In genomic region chr22:50281957-50282356, GRCh38 we compare ENCODE assay signal across 10 cellular contexts. TPM values are rescaled to one million over a fixed set of nuclear protein-coding genes. Genes with fewer than 3 reads are reported as not detected.
DNase-seq lines count a peak whose midpoint lies in the region; ATAC-seq and TF ChIP-seq lines count a peak whose summit lies in the region.
"Had no signal": no experiment of that assay in that cellular context is flagged by ENCODE, and none has a peak within 500 bp of the region (broad histone marks: within the 10 kb centered on the region; RNA-seq: fewer than 3 reads in every experiment).

No MANE protein-coding gene starts in this region.

- H3K9me3 ChIP-seq in PC-9 (ENCODE audit: insufficient read depth, low read depth) (no peaks in the 10 kb centered on the region), left ventricle myocardium inferior (replicated peaks) (no peaks in the 10 kb centered on the region), spleen (no peaks in the 10 kb centered on the region), transverse colon (no peaks in the 10 kb centered on the region)

- TF ChIP-seq EP300 in transverse colon (IDR thresholded peaks at IDR 0.05; ENCODE audit: low read depth), result no peak

- TF ChIP-seq POLR2A in spleen (IDR thresholded peaks at IDR 0.05) (no peak), transverse colon (IDR thresholded peaks at IDR 0.05) (no peak)

- no TSS peak for BruUV-seq in PC-9 (replicated peaks; lab: Mats Ljungman, UMichigan)

- 76 to 93% (median 82%) methylated on average over 4 to 25 of the region's 25 CpGs for WGBS in spleen, 5 donors
- WGBS in transverse colon (ENCODE audit: low coverage in 1 of 2), 2 donors, result 100% methylated on average over 7 of the region's 25 CpGs; no CpG with 5 or more reads in 1 of the 2 donors

- peak overlapping the region; percentile 75 for H3K4me2 ChIP-seq in PC-9

- intact Hi-C loops in PC-9 (cut with micrococcal nuclease; ENCODE audit: unreplicated experiment), result loop anchor here (1.0 to 2.0 kb wide), 3 partner anchors 11 to 61 kb away; partner anchors contain the start of gene PPP6R2
- intact Hi-C loops in left ventricle myocardium inferior (cut with micrococcal nuclease), result no loop called here
- intact Hi-C loops in spleen (cut with DNase I; ENCODE audit: low total_unique reads), result no loop called here
- intact Hi-C loops in transverse colon (cut with DNase I; ENCODE audit: low total_unique reads), result no loop called here

- no peak for ATAC-seq in HG03378 (IDR thresholded peaks at IDR 0.05; ENCODE audit: unreplicated experiment)
- ATAC-seq: activated CD8-positive, alpha-beta T cell treated with anti-CD3 and anti-CD28 coated beads for 36 hours; natural killer cell treated with Interleukin-12 subunit alpha and Interleukin-12 subunit beta and Interleukin-15 and Interleukin-18, amount 100 ng/mL, for 72 hours had no signal

- in situ Hi-C loops in transverse colon (cut with MboI; ENCODE audit: low pct_ligation_motif_present in 1 of 4, low pct_unique_long_range_greater_than_20kb in 1 of 4, low sequenced_read_pairs in 3 of 4), result no loop called here

- H3K27me3 ChIP-seq in PC-9 (ENCODE audit: insufficient read depth, low read depth), result no peaks in the 10 kb centered on the region
- H3K27me3 ChIP-seq in left ventricle myocardium inferior (ENCODE audit: low read depth), result no peaks in the 10 kb centered on the region
- peaks cover 0 to 3% (median 0%) of the 10 kb centered on the region in 7 donors for H3K27me3 ChIP-seq in spleen (replicated peaks in 1 of 7)
- H3K27me3 ChIP-seq in transverse colon, result no peaks in the 10 kb centered on the region

- peaks cover 63% of the 10 kb centered on the region for H3F3A ChIP-seq in PC-9 (ENCODE audit: insufficient read depth, low read depth)

- no peak for TF ChIP-seq CTCF in PC-9 (conservative IDR thresholded peaks at IDR 0.05)
- peak; percentile 31 for TF ChIP-seq CTCF in left ventricle myocardium inferior (IDR thresholded peaks at IDR 0.05; ENCODE audit: borderline replicate concordance)
- TF ChIP-seq CTCF in spleen (IDR thresholded peaks at IDR 0.05 in 8 of 11, conservative IDR thresholded peaks at IDR 0.05 in 3 of 11), result no peak
- no peak for TF ChIP-seq CTCF in transverse colon (IDR thresholded peaks at IDR 0.05)

- H3K36me3 ChIP-seq in PC-9 (ENCODE audit: low read depth) (peaks cover 57% of the 10 kb centered on the region), left ventricle myocardium inferior (peaks cover 91% of the 10 kb centered on the region), spleen (peaks cover 0 to 97% (median 80%) of the 10 kb centered on the region in 6 donors), transverse colon (peaks cover 0 to 61% (median 26%) of the 10 kb centered on the region in 4 donors)

- H3K4me3 ChIP-seq in PC-9, result peak overlapping the region; percentile 45
- H3K4me3 ChIP-seq in left ventricle myocardium inferior, result no peak overlapping the region
- H3K4me3 ChIP-seq in spleen, result no peak overlapping the region
- no peak overlapping the region for H3K4me3 ChIP-seq in transverse colon

- H3K4me1 ChIP-seq in PC-9 (replicated peaks; ENCODE audit: insufficient read depth) (peaks cover 38% of the 10 kb centered on the region), left ventricle myocardium inferior (peaks cover 16% of the 10 kb centered on the region), spleen (peaks cover 0 to 46% (median 18%) of the 10 kb centered on the region in 6 donors), transverse colon (no peaks in the 10 kb centered on the region)

- no peak overlapping the region for H2AFZ ChIP-seq in PC-9

- POLR2A ChIA-PET in PC-9 (lab: Charles Lee; ENCODE audit: unreplicated experiment), result no interaction called here

- H3K9me2 ChIP-seq in PC-9 (ENCODE audit: insufficient read depth), result no peaks in the 10 kb centered on the region

- H3K27ac ChIP-seq in PC-9 (peak overlapping the region; percentile 73), left ventricle myocardium inferior (replicated peaks) (peak overlapping the region; percentile 66), spleen (peak overlapping the region in 5 of 8 donors; percentile 47 to 64 (median 61)), transverse colon (no peak overlapping the region)

- CTCF ChIA-PET in PC-9 (lab: Charles Lee), result no interaction called here

- peak; percentile 80 to 89 for DNase-seq in PC-9
- no peak for DNase-seq in left ventricle myocardium inferior
- DNase-seq in spleen, result no peak
- DNase-seq in transverse colon, result no peak
- no peak for DNase-seq in activated effector memory CD4-positive, alpha-beta T cell treated with Interleukin-2 at 50 U/mL for 16 hours
- DNase-seq: activated CD8-positive, alpha-beta T cell treated with anti-CD3 and anti-CD28 coated beads for 36 hours; activated naive CD4-positive, alpha-beta T cell treated with Interleukin-2 at 50 U/mL for 16 hours; stimulated activated CD4-positive, alpha-beta T cell treated with anti-CD3 and anti-CD28 coated beads, Interleukin-12 subunit alpha, Interleukin-12 subunit beta, amount 100 ng/mL, for 4 hours had no signal

- H3K79me2 ChIP-seq in PC-9 (ENCODE audit: low read depth), result peaks cover 21% of the 10 kb centered on the region

- peaks cover 16% of the 10 kb centered on the region for H4K20me1 ChIP-seq in PC-9 (ENCODE audit: insufficient read depth)

RNA-seq across cellular contexts. Expression of gene MAPK11, which starts 11.8 kb away (rescaled TPM):
- 5.5 and 10.0 TPM in 2 replicates for total RNA-seq in PC-9 (2021)
- total RNA-seq in left ventricle myocardium inferior, result 7.8 TPM
- total RNA-seq in spleen, result 10 to 100 TPM in 3 of 7 donors, 1 to 10 TPM in 4; 5.2 to 20.7 (median 9.3) TPM
- 10 to 100 TPM; 10.7 to 25.3 (median 21.0) TPM for polyA plus RNA-seq in spleen
- total RNA-seq in transverse colon, result 1 to 10 TPM; 1.6 to 6.4 (median 2.7) TPM

RNA-seq across cellular contexts. Expression of gene MAPK12, which starts 20.5 kb away (rescaled TPM):
- total RNA-seq in PC-9 (2021) (48.5 and 61.1 TPM in 2 replicates), left ventricle myocardium inferior (17.2 TPM), spleen (10 to 100 TPM in 2 of 7 donors, 1 to 10 TPM in 5; 3.9 to 11.6 (median 6.4) TPM), transverse colon (1 to 10 TPM; 1.1 to 9.4 (median 3.3) TPM)
- polyA plus RNA-seq in spleen, result 10 to 100 TPM in 1 of 3 donors, 1 to 10 TPM in 2; 6.9 to 11.0 (median 9.0) TPM

RNA-seq across cellular contexts. Expression of gene PLXNB2, which starts 25.5 kb away (rescaled TPM):
- 250 and 260 TPM in 2 replicates for total RNA-seq in PC-9 (2021)
- total RNA-seq in left ventricle myocardium inferior, result 50.2 TPM
- total RNA-seq in spleen, result 100 to 1,000 TPM; 175 to 382 (median 278) TPM
- 100 to 1,000 TPM in 1 of 3 donors, 10 to 100 TPM in 2; 41.9 to 113 (median 68.3) TPM for polyA plus RNA-seq in spleen
- total RNA-seq in transverse colon, result 100 to 1,000 TPM; 305 to 880 (median 460) TPM

RNA-seq across cellular contexts. Expression of gene HDAC10, which starts 30.9 kb away (rescaled TPM):
- 80.5 and 101 TPM in 2 replicates for total RNA-seq in PC-9 (2021)
- total RNA-seq in left ventricle myocardium inferior, result 13.6 TPM
- 100 to 1,000 TPM in 1 of 7 donors, 10 to 100 TPM in 6; 63.6 to 108 (median 70.2) TPM for total RNA-seq in spleen
- polyA plus RNA-seq in spleen, result 10 to 100 TPM; 25.0 to 69.9 (median 44.7) TPM
- total RNA-seq in transverse colon, result 100 to 1,000 TPM in 2 of 4 donors, 10 to 100 TPM in 2; 66.8 to 618 (median 142) TPM

RNA-seq across cellular contexts. Expression of gene TUBGCP6, which starts 37.1 kb away (rescaled TPM):
- total RNA-seq in PC-9 (2021) (31.3 and 34.8 TPM in 2 replicates), left ventricle myocardium inferior (18.3 TPM), spleen (10 to 100 TPM; 65.2 to 98.0 (median 69.4) TPM), transverse colon (100 to 1,000 TPM in 1 of 4 donors, 10 to 100 TPM in 3; 43.8 to 110 (median 73.1) TPM)
- polyA plus RNA-seq in spleen, result 10 to 100 TPM; 36.0 to 70.7 (median 69.2) TPM

Comparison
In these comparisons a context has a peak if more than half of its experiments do, and no peak if none do; other contexts are left out.
1. DNase-seq: peak in PC-9 (2 of 2); none in left ventricle myocardium inferior (single experiment), spleen (single experiment), transverse colon (single experiment) and activated effector memory CD4-positive, alpha-beta T cell treated with Interleukin-2 at 50 U/mL for 16 hours (single experiment).
2. H3K27ac ChIP-seq: peak in PC-9 (single experiment), left ventricle myocardium inferior (single experiment) and spleen (5 of 8); none in transverse colon (0 of 4).